Comparison of ENCODE assay signal across 11 cellular contexts in the genomic region with DNA sequence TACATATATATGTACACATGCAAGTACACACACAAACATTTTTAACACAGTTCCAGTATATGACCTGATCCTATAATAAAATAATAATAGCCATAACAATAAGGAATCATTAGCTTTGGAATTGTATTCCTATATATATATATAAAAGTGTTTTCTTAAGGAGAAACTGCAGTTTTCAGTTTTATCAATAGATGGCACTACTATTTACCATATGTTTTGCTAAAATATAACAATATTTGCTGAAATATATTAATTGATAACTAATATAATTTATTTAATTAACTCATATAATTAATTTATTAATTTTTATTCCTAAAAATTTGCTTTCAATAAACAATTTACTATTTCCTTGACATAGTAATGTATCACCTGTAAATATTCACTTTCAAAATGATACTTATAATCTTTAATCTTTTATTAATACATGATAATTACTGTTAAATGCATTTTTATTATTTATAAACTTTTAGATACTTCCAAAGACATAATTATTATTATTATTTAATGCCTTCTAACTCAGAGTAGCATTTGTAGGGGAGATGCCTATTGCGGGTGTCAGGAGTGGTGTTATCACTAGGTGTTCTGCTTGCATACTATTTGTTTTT.
DNase-seq lines count a peak whose midpoint lies in the region; ATAC-seq, FAIRE-seq and TF ChIP-seq lines count a peak whose summit lies in the region.
"Had no signal": no experiment of that assay in that cellular context is flagged by ENCODE, and none has a peak within 500 bp of the region (broad histone marks: within the 10 kb centered on the region; RNA-seq: fewer than 3 reads in every experiment).

No MANE protein-coding gene starts in this region.

- H3K36me3 ChIP-seq in DND-41 (ENCODE audit: insufficient read depth, low read length) (no peaks in the 10 kb centered on the region), mammary epithelial cell (ENCODE audit: insufficient read depth, low read length) (no peaks in the 10 kb centered on the region)

- intact Hi-C loops in mammary epithelial cell (cut with micrococcal nuclease): loop anchor here (2.0 kb wide), 1 partner anchor 388 kb away; no protein-coding TSS in a partner anchor

- H3K4me3 ChIP-seq in DND-41 (ENCODE audit: low read depth in 1 of 2, low read length in 2 of 2) (no peak overlapping the region), LNCaP clone FGC (ENCODE audit: low read depth, low read length) (no peak overlapping the region), mammary epithelial cell (replicated peaks in 1 of 3; ENCODE audit: insufficient read depth in 1 of 3, low read depth in 2 of 3, low read length in 3 of 3) (no peak overlapping the region)
- H3K4me3 ChIP-seq: skin epidermis had no signal

- H3K4me1 Mint-ChIP-seq in mesothelial cell of epicardium: no peaks in the 10 kb centered on the region

- H3K27me3 ChIP-seq in DND-41 (ENCODE audit: insufficient read depth, low read length, poor library complexity) (no peaks in the 10 kb centered on the region), mammary epithelial cell (ENCODE audit: insufficient read depth, low read length) (no peaks in the 10 kb centered on the region)

- H3K4me1 ChIP-seq in DND-41 (ENCODE audit: insufficient read depth, low read length): no peaks in the 10 kb centered on the region
- H3K4me1 ChIP-seq in mammary epithelial cell (ENCODE audit: insufficient read depth, low read length): peaks cover 7% of the 10 kb centered on the region

- H3K36me3 Mint-ChIP-seq in mesothelial cell of epicardium: no peaks in the 10 kb centered on the region

- H2AFZ ChIP-seq in DND-41 (ENCODE audit: low read depth, low read length) (no peak overlapping the region), mammary epithelial cell (ENCODE audit: low read depth, low read length) (no peak overlapping the region)

- WGBS in mammary epithelial cell (ENCODE audit: low coverage, missing lambda C conversion rate): 95% methylated on average over 1 of the region's 1 CpG

- H3K4me2 ChIP-seq in DND-41 (ENCODE audit: insufficient read depth, low read length) (no peak overlapping the region), mammary epithelial cell (ENCODE audit: insufficient read depth, low read depth, low read length) (no peak overlapping the region)

- ATAC-seq in DND-41 (ENCODE audit: insufficient read depth, low read depth) (no peak), HG02852 (IDR thresholded peaks at IDR 0.05; ENCODE audit: unreplicated experiment) (no peak)

- no peak for FAIRE-seq in HTR-8/SVneo (lab: Jason Lieb, UNC)

- H3K27me3 Mint-ChIP-seq in mesothelial cell of epicardium (ENCODE audit: low read depth): no peaks in the 10 kb centered on the region

- in situ Hi-C loops in mammary epithelial cell (cut with MboI; ENCODE audit: low sequenced_read_pairs in 2 of 2): no loop called here

- H3K27ac ChIP-seq in DND-41 (ENCODE audit: low read length): no peak overlapping the region
- no peak overlapping the region for H3K27ac ChIP-seq in mammary epithelial cell (ENCODE audit: insufficient read depth, low read depth, low read length)
- H3K27ac ChIP-seq: skin epidermis had no signal

- no peak overlapping the region for H3K4me3 Mint-ChIP-seq in mesothelial cell of epicardium

- no peak overlapping the region for H3K27ac Mint-ChIP-seq in mesothelial cell of epicardium

- H3K9me3 Mint-ChIP-seq in mesothelial cell of epicardium: no peaks in the 10 kb centered on the region

- DNase-seq in DND-41 (no peak), LNCaP clone FGC (ENCODE audit: low read depth) (peak; percentile 15), mammary epithelial cell (no peak), mesothelial cell of epicardium (ENCODE audit: low spot score in 2 of 2, unreplicated experiment in 2 of 2) (no peak), HTR-8/SVneo (ENCODE audit: insufficient read length, low spot score) (no peak)
- DNase-seq in stimulated activated CD4-positive, alpha-beta T cell treated with anti-CD3 and anti-CD28 coated beads, Interleukin-4, amount 100 ng/mL, for 24 hours: no peak
- no peak for DNase-seq in stimulated activated CD8-positive, alpha-beta memory T cell treated with anti-CD3 and anti-CD28 coated beads, Interleukin-4, amount 100 ng/mL, for 48 hours
- DNase-seq: activated T-cell treated with anti-CD3 and anti-CD28 coated beads for 4 hours, GF-D8 had no signal

- no peaks in the 10 kb centered on the region for H4K20me1 ChIP-seq in DND-41 (ENCODE audit: insufficient read depth, low read length)
- no peaks in the 10 kb centered on the region for H4K20me1 ChIP-seq in mammary epithelial cell (ENCODE audit: insufficient read depth, low read length)

- dilution Hi-C loops in mammary epithelial cell (cut with HindIII; ENCODE audit: low sequenced_read_pairs): no loop called here

- TF ChIP-seq CTCF in DND-41 (IDR thresholded peaks at IDR 0.05; ENCODE audit: borderline replicate concordance, extremely low read depth, low read length, poor library complexity, severe bottlenecking) (peak; percentile 3), LNCaP clone FGC (IDR thresholded peaks at IDR 0.05; ENCODE audit: control insufficient read depth, extremely low read depth, insufficient read depth) (peak; percentile 23; the same call in 1 of the 2 replicates), mammary epithelial cell (conservative IDR thresholded peaks at IDR 0.05 in 1 of 2, IDR thresholded peaks at IDR 0.05 in 1 of 2; ENCODE audit: extremely low read depth in 1 of 2, insufficient read depth in 1 of 2, low read depth in 1 of 2, low read length in 2 of 2) (peak; percentile 35 to 41), mesothelial cell of epicardium (IDR thresholded peaks at IDR 0.05; ENCODE audit: unreplicated experiment) (peak; percentile 51)

- H3K9ac ChIP-seq in DND-41 (ENCODE audit: low read depth, low read length): no peak overlapping the region
- H3K9ac ChIP-seq in mammary epithelial cell (ENCODE audit: insufficient read depth, low read length): no peak overlapping the region

- no peaks in the 10 kb centered on the region for H3K9me3 ChIP-seq in DND-41 (ENCODE audit: insufficient read depth, low read length, severe bottlenecking)
- H3K9me3 ChIP-seq in mammary epithelial cell (replicated peaks; ENCODE audit: insufficient read depth, low read length): no peaks in the 10 kb centered on the region

- no peaks in the 10 kb centered on the region for H3K79me2 ChIP-seq in DND-41 (ENCODE audit: insufficient read depth, low read length)
- H3K79me2 ChIP-seq in mammary epithelial cell (ENCODE audit: insufficient read depth, low read length): no peaks in the 10 kb centered on the region

- BruUV-seq in mammary epithelial cell (replicated peaks; lab: Mats Ljungman, UMichigan): no TSS peak

- CTCF ChIA-PET in mammary epithelial cell (lab: Charles Lee; ENCODE audit: low non-redundant PET): interaction anchor here (0.6 kb wide), 1 partner anchor 388 kb away, joined by 3 read pairs; no protein-coding TSS in a partner anchor
